ENCODE assay signal across 28 cellular contexts in the genomic region with DNA sequence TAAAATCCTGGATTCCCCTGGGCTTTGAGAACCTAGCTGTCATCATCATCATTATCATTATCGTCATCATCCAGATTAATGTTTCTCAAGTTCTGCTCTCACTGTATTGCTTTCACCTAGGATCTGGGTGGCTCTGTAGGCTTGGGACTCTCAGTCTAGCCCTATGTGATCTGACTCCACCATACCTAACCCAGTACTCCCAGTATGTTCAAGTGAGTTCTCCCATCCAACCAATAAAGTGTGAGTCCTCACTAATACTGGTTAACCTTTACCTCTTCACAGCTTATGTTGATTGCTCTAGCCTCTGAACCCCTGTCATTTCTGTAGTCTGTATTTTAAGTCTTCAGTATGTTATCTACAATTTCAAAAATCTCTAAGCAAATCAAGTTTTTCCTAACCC.
"Had no signal": no experiment of that assay in that cellular context is flagged by ENCODE, and none has a peak within 500 bp of the region (broad histone marks: within the 10 kb centered on the region; RNA-seq: fewer than 3 reads in every experiment).

No MANE protein-coding gene starts in this region.

- DNase-seq: activated B cell treated with CpG ODN at 0.5 μM for 24 hours; activated CD4-positive, alpha-beta T cell treated with anti-CD3 and anti-CD28 coated beads for 48 hours; activated CD4-positive, alpha-beta T cell treated with anti-CD3 and anti-CD28 coated beads, Interleukin-2, amount 50 U/mL, for 1 hour; activated CD4-positive, alpha-beta T cell treated with anti-CD3 and anti-CD28 coated beads, Interleukin-2, amount 50 U/mL, for 48 hours; activated CD8-positive, alpha-beta memory T cell treated with anti-CD3 and anti-CD28 coated beads for 24 hours; activated CD8-positive, alpha-beta T cell treated with anti-CD3 and anti-CD28 coated beads for 36 hours; activated effector memory CD4-positive, alpha-beta T cell treated with Interleukin-2 at 50 U/mL for 16 hours; activated naive CD4-positive, alpha-beta T cell treated with anti-CD3 and anti-CD28 coated beads for 36 hours; activated naive CD8-positive, alpha-beta T cell treated with anti-CD3 and anti-CD28 coated beads for 36 hours; activated naive CD8-positive, alpha-beta T cell treated with anti-CD3 and anti-CD28 coated beads, Interleukin-2, amount 50 U/mL, for 24 hours; activated T-cell treated with anti-CD3 and anti-CD28 coated beads, Interleukin-2, amount 50 U/mL, for 4 hours; adrenal gland; dorsolateral prefrontal cortex; effector memory CD4-positive, alpha-beta T cell; erythroblast; gastrocnemius medialis; glutamatergic neuron; heart left ventricle; T1000; WERI-Rb-1 had no signal

- H3K4me1 ChIP-seq: adrenal gland, ascending aorta, breast epithelium, esophagus muscularis mucosa, foreskin keratinocyte, gastrocnemius medialis, heart left ventricle had no signal

- H3K27me3 ChIP-seq: adrenal gland, ascending aorta, breast epithelium, cardiac muscle cell, dorsolateral prefrontal cortex, esophagus muscularis mucosa, foreskin keratinocyte, gastrocnemius medialis, heart left ventricle had no signal

- H3K9me3 ChIP-seq: adrenal gland, ascending aorta, breast epithelium, esophagus muscularis mucosa, gastrocnemius medialis had no signal

- ATAC-seq: activated CD4-positive, CD25-positive, alpha-beta regulatory T cell treated with anti-CD3 and anti-CD28 coated beads, Interleukin-2, amount 50 U/mL, for 24 hours; activated CD8-positive, alpha-beta T cell treated with anti-CD3 and anti-CD28 coated beads for 36 hours; activated naive CD8-positive, alpha-beta T cell treated with anti-CD3 and anti-CD28 coated beads, Interleukin-2, amount 50 U/mL, for 24 hours; activated T-cell treated with anti-CD3 and anti-CD28 coated beads, Interleukin-2, amount 50 U/mL, for 4 hours; activated T-helper 17 cell treated with anti-CD3 and anti-CD28 coated beads, Interleukin-2, amount 50 U/mL, for 72 hours; gastrocnemius medialis; heart left ventricle had no signal

- H3K36me3 ChIP-seq: adrenal gland, breast epithelium, WERI-Rb-1 had no signal

- H3K27ac ChIP-seq: adrenal gland, ascending aorta, breast epithelium, coronary artery, dorsolateral prefrontal cortex, esophagus muscularis mucosa, foreskin keratinocyte, gastrocnemius medialis, heart left ventricle, WERI-Rb-1 had no signal

- H3K4me3 ChIP-seq: adrenal gland, ascending aorta, breast epithelium, cardiac muscle cell, coronary artery, dorsolateral prefrontal cortex, esophagus muscularis mucosa, gastrocnemius medialis, heart left ventricle had no signal
